In genomic region chr17:67439269-67439668, GRCh38 we compare ENCODE assay signal across 22 cellular contexts.
A peak's percentile ranks its signal among the peaks of the same experiment; 100 is the strongest.
DNase-seq lines count a peak whose midpoint lies in the region; ATAC-seq, FAIRE-seq and TF ChIP-seq lines count a peak whose summit lies in the region.
"Had no signal": no experiment of that assay in that cellular context is flagged by ENCODE, and none has a peak within 500 bp of the region (broad histone marks: within the 10 kb centered on the region; RNA-seq: fewer than 3 reads in every experiment).

No MANE protein-coding gene starts in this region.

- no peak for DNase-seq in CD4-positive, alpha-beta memory T cell
- DNase-seq in DND-41 (no peak), T-cell (no peak), epithelial cell of prostate (ENCODE audit: low read depth, low spot score) (no peak), GM13977 (ENCODE audit: low spot score) (no peak), NK-92 (lab: John Stamatoyannopoulos, UW; ENCODE audit: unreplicated experiment) (no peak), kidney (no peak)
- DNase-seq: activated CD4-positive, CD25-positive, alpha-beta regulatory T cell treated with anti-CD3 and anti-CD28 coated beads, Interleukin-2, amount 50 U/mL, for 72 hours; amygdala; Calu3; head of caudate nucleus; IMR-90; left colon; NCI-H1105 treated with DMSO at 0.1 percent for 48 hours; NCI-H2107; Right ventricle myocardium superior; stomach; transverse colon had no signal

- no peak overlapping the region for H3K4me2 ChIP-seq in DND-41 (ENCODE audit: insufficient read depth, low read length)

- H3K4me3 Mint-ChIP-seq in CD4-positive, alpha-beta memory T cell = peak overlapping the region in 1 of 8 donors; percentile 83
- H3K4me3 Mint-ChIP-seq in T-cell = peak overlapping the region in 1 of 3 donors; percentile 65
- H3K4me3 Mint-ChIP-seq: dendritic cell treated with granulocyte-macrophage colony-stimulating factor and Interleukin-4, amounts not matched to agents 40 ng/mL and 50 ng/mL, for 4 days; memory B cell had no signal

- H3K36me3 ChIP-seq in CD4-positive, alpha-beta memory T cell (ENCODE audit: insufficient read depth, low read length) = no peaks in the 10 kb centered on the region
- H3K36me3 ChIP-seq in DND-41 (ENCODE audit: insufficient read depth, low read length) = no peaks in the 10 kb centered on the region
- no peaks in the 10 kb centered on the region for H3K36me3 ChIP-seq in kidney (ENCODE audit: control insufficient read depth in 1 of 2, insufficient read depth in 2 of 2, low read length in 2 of 2)
- H3K36me3 ChIP-seq: stomach, transverse colon had no signal

- peaks cover 52 to 93% (median 71%) of the 10 kb centered on the region in 4 donors for H3K4me1 Mint-ChIP-seq in CD4-positive, alpha-beta memory T cell
- peaks cover 91 to 94% (median 92%) of the 10 kb centered on the region in 3 donors for H3K4me1 Mint-ChIP-seq in T-cell

- 0 out of 2 replicates have a peak, but pooled peaks cover 3% of the 10 kb centered on the region for H3K79me2 ChIP-seq in DND-41 (ENCODE audit: insufficient read depth, low read length)

- POLR2A ChIA-PET in CD4-positive, alpha-beta memory T cell (lab: Charles Lee; ENCODE audit: partially characterized antibody) = interaction anchor here (0.7 to 12.8 kb wide), 8 partner anchors 14 to 65 kb away, joined by 3 to 274 read pairs (median 86); partner anchors contain the start of gene PITPNC1
- POLR2A ChIA-PET in T-cell (lab: Charles Lee) = interaction anchor here (0.6 to 0.9 kb wide), 2 partner anchors 35 to 63 kb away, joined by 3 to 7 read pairs; no protein-coding TSS in a partner anchor

- H3K9ac ChIP-seq in DND-41 (ENCODE audit: low read depth, low read length) = 0 out of 2 replicates have a peak overlapping the region, but pooled peaks have one; percentile 51
- H3K9ac ChIP-seq in kidney (ENCODE audit: low read length in 2 of 2) = no peak overlapping the region

- peaks cover 95% of the 10 kb centered on the region for H3K4me1 ChIP-seq in CD4-positive, alpha-beta memory T cell (ENCODE audit: insufficient read depth, low read length)
- H3K4me1 ChIP-seq in DND-41 (ENCODE audit: insufficient read depth, low read length) (peaks cover 36% of the 10 kb centered on the region), kidney (ENCODE audit: control insufficient read depth in 1 of 2, insufficient read depth in 1 of 2, low read depth in 1 of 2, low read length in 2 of 2) (peaks cover 0 to 4% of the 10 kb centered on the region in 2 donors)

- no peak for TF ChIP-seq CTCF in DND-41 (IDR thresholded peaks at IDR 0.05; ENCODE audit: borderline replicate concordance, extremely low read depth, low read length, poor library complexity, severe bottlenecking)
- TF ChIP-seq CTCF in GM13977 (IDR thresholded peaks at IDR 0.05; ENCODE audit: extremely low read depth, insufficient read depth, missing control alignments) = no peak
- no peak for TF ChIP-seq CTCF in kidney (IDR thresholded peaks at IDR 0.05; ENCODE audit: borderline replicate concordance, extremely low read depth, insufficient read depth)

- no peak overlapping the region for H2AFZ ChIP-seq in DND-41 (ENCODE audit: low read depth, low read length)

- ATAC-seq in DND-41 (ENCODE audit: insufficient read depth, low read depth) (no peak), T-cell (replicated peaks in 1 of 4) (no peak)
- ATAC-seq: left colon had no signal

- no peaks in the 10 kb centered on the region for H3K9me3 Mint-ChIP-seq in CD4-positive, alpha-beta memory T cell
- no peaks in the 10 kb centered on the region for H3K9me3 Mint-ChIP-seq in T-cell
- H3K9me3 Mint-ChIP-seq: activated T-helper 2 cell treated with anti-CD3 and anti-CD28 coated beads, Interferon-gamma antibody, Interleukin-2, Interleukin-4, amounts not matched to agents 10 μg/mL and 5 μg/mL and 100 μg/mL, durations not matched to agents 14 hours and 24 hours and 36 hours; dendritic cell treated with granulocyte-macrophage colony-stimulating factor and Interleukin-4, amounts not matched to agents 40 ng/mL and 50 ng/mL, for 4 days; memory B cell had no signal

- in situ Hi-C loops in GM13977 (cut with MboI; ENCODE audit: low pct_unique_long_range_greater_than_20kb, low sequenced_read_pairs, unreplicated experiment) = no loop called here

- no peaks in the 10 kb centered on the region for H3K27me3 ChIP-seq in CD4-positive, alpha-beta memory T cell (ENCODE audit: insufficient read depth, low read length)
- no peaks in the 10 kb centered on the region for H3K27me3 ChIP-seq in DND-41 (ENCODE audit: insufficient read depth, low read length, poor library complexity)
- H3K27me3 ChIP-seq: stomach, transverse colon had no signal

- H3K4me3 ChIP-seq in CD4-positive, alpha-beta memory T cell (ENCODE audit: low read length in 2 of 2) = no peak overlapping the region
- no peak overlapping the region for H3K4me3 ChIP-seq in DND-41 (ENCODE audit: low read depth in 1 of 2, low read length in 2 of 2)
- H3K4me3 ChIP-seq in kidney (ENCODE audit: low read length in 2 of 2) = no peak overlapping the region
- H3K4me3 ChIP-seq: stomach, transverse colon had no signal

- CTCF ChIA-PET in CD4-positive, alpha-beta memory T cell (lab: Charles Lee; ENCODE audit: partially characterized antibody) = interaction anchor here (0.8 to 15.2 kb wide), 4 partner anchors 18 to 60 kb away, joined by 3 to 198 read pairs (median 39); partner anchors contain the start of gene PITPNC1
- CTCF ChIA-PET in T-cell (lab: Charles Lee) = interaction anchor here in 1 of 2 donors (0.5 to 1.0 kb wide), 2 partner anchors 41 to 57 kb away, joined by 3 read pairs; no protein-coding TSS in a partner anchor

- H3K27me3 Mint-ChIP-seq in CD4-positive, alpha-beta memory T cell = no peaks in the 10 kb centered on the region
- H3K27me3 Mint-ChIP-seq in T-cell = no peaks in the 10 kb centered on the region
- H3K27me3 Mint-ChIP-seq: dendritic cell treated with granulocyte-macrophage colony-stimulating factor and Interleukin-4, amounts not matched to agents 40 ng/mL and 50 ng/mL, for 4 days; memory B cell had no signal

- no peak for FAIRE-seq in kidney (lab: Jason Lieb, UNC)
- FAIRE-seq: H54 had no signal

- H3K27ac Mint-ChIP-seq in CD4-positive, alpha-beta memory T cell = peak overlapping the region; percentile 36 to 97 (median 53)
- H3K27ac Mint-ChIP-seq in T-cell = peak overlapping the region; percentile 98 to 99
- H3K27ac Mint-ChIP-seq: dendritic cell treated with granulocyte-macrophage colony-stimulating factor and Interleukin-4, amounts not matched to agents 40 ng/mL and 50 ng/mL, for 4 days; memory B cell had no signal

- no peaks in the 10 kb centered on the region for H3K9me3 ChIP-seq in CD4-positive, alpha-beta memory T cell (ENCODE audit: control insufficient read depth in 1 of 2, low read length in 2 of 2)
- H3K9me3 ChIP-seq in DND-41 (ENCODE audit: insufficient read depth, low read length, severe bottlenecking) (no peaks in the 10 kb centered on the region), kidney (ENCODE audit: control insufficient read depth in 1 of 2, low read length in 2 of 2) (no peaks in the 10 kb centered on the region)
- H3K9me3 ChIP-seq: stomach, transverse colon had no signal

- intact Hi-C loops in CD4-positive, alpha-beta memory T cell (cut with micrococcal nuclease) = no loop called here
- intact Hi-C loops in kidney (cut with DNase I) = no loop called here

- peaks cover 3% of the 10 kb centered on the region in 2 donors for H3K36me3 Mint-ChIP-seq in CD4-positive, alpha-beta memory T cell
- H3K36me3 Mint-ChIP-seq in T-cell = peaks cover 21% of the 10 kb centered on the region
- H3K36me3 Mint-ChIP-seq: memory B cell had no signal

- no peaks in the 10 kb centered on the region for H4K20me1 ChIP-seq in DND-41 (ENCODE audit: insufficient read depth, low read length)

- H3K27ac ChIP-seq in CD4-positive, alpha-beta memory T cell (ENCODE audit: low read depth, low read length) = peak overlapping the region; percentile 36
- H3K27ac ChIP-seq in DND-41 (ENCODE audit: low read length) (peak overlapping the region; percentile 93; the same call in 1 of the 2 replicates), epithelial cell of prostate (peak overlapping the region; percentile 78), kidney (ENCODE audit: low read depth in 2 of 2, low read length in 2 of 2) (no peak overlapping the region)

Comparison
In these comparisons a context has a peak if more than half of its experiments do, and no peak if none do; other contexts are left out.
1. H3K27ac ChIP-seq: peak in CD4-positive, alpha-beta memory T cell (single experiment), DND-41 (single experiment) and epithelial cell of prostate (single experiment); none in kidney (0 of 2).